Comparison of ENCODE assay signal across 19 cellular contexts in genomic region chr7:157806711-157807110, GRCh38.
DNase-seq lines count a peak whose midpoint lies in the region; ATAC-seq and TF ChIP-seq lines count a peak whose summit lies in the region.
"Had no signal": no experiment of that assay in that cellular context is flagged by ENCODE, and none has a peak within 500 bp of the region (broad histone marks: within the 10 kb centered on the region; RNA-seq: fewer than 3 reads in every experiment).

No MANE protein-coding gene starts in this region.

- H3K23ac ChIP-seq in mesenchymal stem cell (ENCODE audit: low read length in 2 of 2): no peak overlapping the region

- H3K36me3 ChIP-seq in left ventricle myocardium inferior (no peaks in the 10 kb centered on the region), mesenchymal stem cell (ENCODE audit: control insufficient read depth in 1 of 2, insufficient read depth in 2 of 2, low read depth in 1 of 2, low read length in 2 of 2) (no peaks in the 10 kb centered on the region), psoas muscle (ENCODE audit: insufficient read depth in 1 of 2, low read depth in 1 of 2) (no peaks in the 10 kb centered on the region)

- no peak for ATAC-seq in Right ventricle myocardium superior (ENCODE audit: poor library complexity)
- no peak for ATAC-seq in psoas muscle
- no peak for ATAC-seq in GM19023 (IDR thresholded peaks at IDR 0.05; ENCODE audit: unreplicated experiment)

- no peak overlapping the region for H3K4me2 ChIP-seq in mesenchymal stem cell (ENCODE audit: low read length, poor library complexity, severe bottlenecking)
- H3K4me2 ChIP-seq: A549 had no signal

- no peak overlapping the region for H3K4ac ChIP-seq in mesenchymal stem cell (ENCODE audit: low read depth in 1 of 2, low read length in 2 of 2)

- H3K27me3 ChIP-seq in left ventricle myocardium inferior (ENCODE audit: low read depth) (peaks cover 25% of the 10 kb centered on the region), mesenchymal stem cell (ENCODE audit: control insufficient read depth in 1 of 2, insufficient read depth in 1 of 2, low read length in 2 of 2) (no peaks in the 10 kb centered on the region), psoas muscle (ENCODE audit: insufficient read depth in 3 of 3, low read length in 2 of 3) (peaks cover 0 to 2% (median 0%) of the 10 kb centered on the region in 3 donors)

- H4K91ac ChIP-seq in mesenchymal stem cell (ENCODE audit: low read length): no peak overlapping the region

- H2AK5ac ChIP-seq in mesenchymal stem cell (ENCODE audit: low read length, severe bottlenecking): peak overlapping the region; percentile 38

- no peak overlapping the region for H2BK12ac ChIP-seq in mesenchymal stem cell (ENCODE audit: low read length in 2 of 2)

- H3K4me3 Mint-ChIP-seq in chondrocyte (ENCODE audit: unreplicated experiment): no peak overlapping the region
- H3K4me3 Mint-ChIP-seq in progenitor cell of endocrine pancreas (ENCODE audit: low read depth): no peak overlapping the region
- H3K4me3 Mint-ChIP-seq: CD4-positive, alpha-beta T cell had no signal

- H3K18ac ChIP-seq in mesenchymal stem cell (ENCODE audit: low read depth in 1 of 2, low read length in 2 of 2): no peak overlapping the region

- no peak overlapping the region for H2BK15ac ChIP-seq in mesenchymal stem cell (ENCODE audit: low read depth, poor library complexity, severe bottlenecking)

- H3K4me1 ChIP-seq in left ventricle myocardium inferior: no peaks in the 10 kb centered on the region
- H3K4me1 ChIP-seq in mesenchymal stem cell (ENCODE audit: control insufficient read depth, insufficient read depth, low read depth, low read length): peaks cover 13% of the 10 kb centered on the region
- no peaks in the 10 kb centered on the region for H3K4me1 ChIP-seq in psoas muscle
- H3K4me1 ChIP-seq: A549, Caco-2 had no signal

- no peak overlapping the region for H3K14ac ChIP-seq in mesenchymal stem cell (ENCODE audit: low read length in 2 of 2)

- 65% methylated on average over 4 of the region's 4 CpGs for WGBS in mesenchymal stem cell
- WGBS in psoas muscle, 3 donors: 67 to 85% (median 69%) methylated on average over 4 of the region's 4 CpGs

- TF ChIP-seq CTCF in left ventricle myocardium inferior (IDR thresholded peaks at IDR 0.05; ENCODE audit: borderline replicate concordance) (no peak), chondrocyte (IDR thresholded peaks at IDR 0.05) (no peak), psoas muscle (IDR thresholded peaks at IDR 0.05) (no peak), progenitor cell of endocrine pancreas (IDR thresholded peaks at IDR 0.05; ENCODE audit: unreplicated experiment) (no peak)

- no peak overlapping the region for H3K27ac ChIP-seq in left ventricle myocardium inferior (replicated peaks)
- peak overlapping the region; percentile 90 for H3K27ac ChIP-seq in mesenchymal stem cell (ENCODE audit: low read length, poor library complexity, severe bottlenecking)
- no peak overlapping the region for H3K27ac ChIP-seq in psoas muscle
- H3K27ac ChIP-seq: 22Rv1, A549, C4-2B, HL-60 had no signal

- H3K4me1 Mint-ChIP-seq in chondrocyte (ENCODE audit: low read depth) (peaks cover 11% of the 10 kb centered on the region), progenitor cell of endocrine pancreas (ENCODE audit: low read depth) (peaks cover 5% of the 10 kb centered on the region)

- H3K79me1 ChIP-seq in mesenchymal stem cell (replicated peaks; ENCODE audit: low read length, poor library complexity, severe bottlenecking): no peaks in the 10 kb centered on the region

- H3K9me3 ChIP-seq in left ventricle myocardium inferior (replicated peaks): peaks cover 26% of the 10 kb centered on the region
- peaks cover 15% of the 10 kb centered on the region for H3K9me3 ChIP-seq in mesenchymal stem cell (ENCODE audit: control insufficient read depth, low read length)
- H3K9me3 ChIP-seq in psoas muscle: no peaks in the 10 kb centered on the region
- H3K9me3 ChIP-seq: Caco-2 had no signal

- peak; percentile 33 for DNase-seq in Right ventricle myocardium superior
- DNase-seq in left ventricle myocardium inferior: no peak
- peak; percentile 78 for DNase-seq in chondrocyte (ENCODE audit: low spot score)
- no peak for DNase-seq in mesenchymal stem cell
- DNase-seq in psoas muscle: peak; percentile 3 to 29
- DNase-seq in progenitor cell of endocrine pancreas (ENCODE audit: low spot score, unreplicated experiment): no peak
- no peak for DNase-seq in DMS114 treated with DMSO at 0.1 percent for 48 hours (lab: John Stamatoyannopoulos, UW; ENCODE audit: unreplicated experiment)
- DNase-seq: AML-193; Caco-2; CD4-positive, alpha-beta T cell; DMS153; DMS79; GDM1; HCEC 1CT had no signal

- no peak overlapping the region for H3K4me3 ChIP-seq in left ventricle myocardium inferior
- no peak overlapping the region for H3K4me3 ChIP-seq in mesenchymal stem cell (ENCODE audit: insufficient read depth in 1 of 2, low read depth in 1 of 2, low read length in 2 of 2)
- H3K4me3 ChIP-seq in psoas muscle: no peak overlapping the region
- H3K4me3 ChIP-seq: A549 had no signal

- no peak overlapping the region for H3K9ac ChIP-seq in mesenchymal stem cell (ENCODE audit: low read length)

- H3K9me3 Mint-ChIP-seq in chondrocyte (ENCODE audit: low read depth) (peaks cover 20% of the 10 kb centered on the region), progenitor cell of endocrine pancreas (ENCODE audit: low read depth) (peaks cover 15% of the 10 kb centered on the region)
- H3K9me3 Mint-ChIP-seq: CD4-positive, alpha-beta T cell had no signal

- no peak overlapping the region for H2BK5ac ChIP-seq in mesenchymal stem cell (ENCODE audit: low read depth, low read length, poor library complexity, severe bottlenecking)

- no peak overlapping the region for H2BK120ac ChIP-seq in mesenchymal stem cell (ENCODE audit: low read depth, low read length)

- intact Hi-C loops in Right ventricle myocardium superior (cut with DNase I) (no loop called here), left ventricle myocardium inferior (cut with micrococcal nuclease) (no loop called here), psoas muscle (cut with DNase I) (no loop called here)

- H3K27me3 Mint-ChIP-seq in chondrocyte (ENCODE audit: low read depth) (no peaks in the 10 kb centered on the region), progenitor cell of endocrine pancreas (peaks cover 3% of the 10 kb centered on the region)
- H3K27me3 Mint-ChIP-seq: CD4-positive, alpha-beta T cell had no signal

- H3K27ac Mint-ChIP-seq in chondrocyte (ENCODE audit: unreplicated experiment): no peak overlapping the region
- no peak overlapping the region for H3K27ac Mint-ChIP-seq in progenitor cell of endocrine pancreas
- H3K27ac Mint-ChIP-seq: CD4-positive, alpha-beta T cell had no signal

- H4K8ac ChIP-seq in mesenchymal stem cell (ENCODE audit: low read length): no peak overlapping the region

- H2AFZ ChIP-seq in mesenchymal stem cell (ENCODE audit: low read depth, low read length): no peak overlapping the region

- H3K36me3 Mint-ChIP-seq in chondrocyte (ENCODE audit: low read depth): peaks cover 2% of the 10 kb centered on the region
- H3K36me3 Mint-ChIP-seq in progenitor cell of endocrine pancreas (ENCODE audit: insufficient read depth): no peaks in the 10 kb centered on the region

Comparison
In these comparisons a context has a peak if more than half of its experiments do, and no peak if none do; other contexts are left out.
1. DNase-seq: peak in Right ventricle myocardium superior (single experiment), chondrocyte (single experiment) and psoas muscle (2 of 2); none in left ventricle myocardium inferior (single experiment), mesenchymal stem cell (single experiment), progenitor cell of endocrine pancreas (single experiment) and DMS114 treated with DMSO at 0.1 percent for 48 hours (single experiment).